ENCODE assay signal across 9 cellular contexts in genomic region chr6:111105578-111105977, GRCh38. TPM values are rescaled to one million over a fixed set of nuclear protein-coding genes. Genes with fewer than 3 reads are reported as not detected.
A peak's percentile ranks its signal among the peaks of the same experiment; 100 is the strongest.
DNase-seq lines count a peak whose midpoint lies in the region; ATAC-seq and TF ChIP-seq lines count a peak whose summit lies in the region.
"Had no signal": no experiment of that assay in that cellular context is flagged by ENCODE, and none has a peak within 500 bp of the region (broad histone marks: within the 10 kb centered on the region; RNA-seq: fewer than 3 reads in every experiment).

No MANE protein-coding gene starts in this region.

- no peaks in the 10 kb centered on the region for H3K27me3 ChIP-seq in CD4-positive, alpha-beta memory T cell (ENCODE audit: insufficient read depth, low read length)

- peaks cover 2 to 11% (median 8%) of the 10 kb centered on the region in 4 donors for H3K4me1 Mint-ChIP-seq in CD4-positive, alpha-beta memory T cell

- peaks cover 0 to 1% of the 10 kb centered on the region in 2 donors for H3K27me3 Mint-ChIP-seq in CD4-positive, alpha-beta memory T cell

- no peak overlapping the region for H3K27ac ChIP-seq in CD4-positive, alpha-beta memory T cell (ENCODE audit: low read depth, low read length)
- H3K27ac ChIP-seq: KMS-11 had no signal

- H3K4me3 Mint-ChIP-seq in CD4-positive, alpha-beta memory T cell, result no peak overlapping the region

- intact Hi-C loops in CD4-positive, alpha-beta memory T cell (cut with micrococcal nuclease), result no loop called here

- no peaks in the 10 kb centered on the region for H3K4me1 ChIP-seq in CD4-positive, alpha-beta memory T cell (ENCODE audit: insufficient read depth, low read length)

- H3K9me3 ChIP-seq in CD4-positive, alpha-beta memory T cell (ENCODE audit: control insufficient read depth in 1 of 2, low read length in 2 of 2), result no peaks in the 10 kb centered on the region

- no peak overlapping the region for H3K4me3 ChIP-seq in fibroblast of pulmonary artery (replicated peaks; ENCODE audit: low read depth, low read length)
- H3K4me3 ChIP-seq in CD4-positive, alpha-beta memory T cell (ENCODE audit: low read length in 2 of 2), result no peak overlapping the region

- H3K9me3 Mint-ChIP-seq in CD4-positive, alpha-beta memory T cell, result peaks cover 4 to 13% (median 9%) of the 10 kb centered on the region in 8 donors

- TF ChIP-seq CTCF in fibroblast of pulmonary artery (IDR thresholded peaks at IDR 0.05; ENCODE audit: low read length, missing control alignments), result no peak

- in situ Hi-C loops in KBM-7 (cut with MboI; ENCODE audit: low pct_unique_long_range_greater_than_20kb, low sequenced_read_pairs), result no loop called here

- POLR2A ChIA-PET in CD4-positive, alpha-beta memory T cell (lab: Charles Lee; ENCODE audit: partially characterized antibody), result no interaction called here

- no peaks in the 10 kb centered on the region for H3K36me3 ChIP-seq in CD4-positive, alpha-beta memory T cell (ENCODE audit: insufficient read depth, low read length)

- DNase-seq in NCI-H1092 treated with DMSO at 0.1 percent for 48 hours (lab: John Stamatoyannopoulos, UW) (peak; percentile 30), NCI-H1092 (lab: John Stamatoyannopoulos, UW) (no peak), OCI-M1 (lab: John Stamatoyannopoulos, UW) (peak; percentile 81), fibroblast of pulmonary artery (ENCODE audit: low read depth) (peak; percentile 32), KBM-7 (no peak)
- peak; percentile 5 to 11 for DNase-seq in stimulated activated CD4-positive, alpha-beta T cell treated with anti-CD3 and anti-CD28 coated beads, Interleukin-1b, Interleukin-23, amount 100 ng/mL, for 4 hours (ENCODE audit: low read depth in 2 of 2)
- no peak for DNase-seq in CD4-positive, alpha-beta memory T cell

- ATAC-seq in GM21619 (IDR thresholded peaks at IDR 0.05; ENCODE audit: unreplicated experiment), result no peak

- H3K36me3 Mint-ChIP-seq in CD4-positive, alpha-beta memory T cell, result peaks cover 6 to 23% of the 10 kb centered on the region in 2 donors

- peak overlapping the region in 1 of 7 donors; percentile 43 for H3K27ac Mint-ChIP-seq in CD4-positive, alpha-beta memory T cell

- CTCF ChIA-PET in CD4-positive, alpha-beta memory T cell (lab: Charles Lee; ENCODE audit: partially characterized antibody), result interaction anchor here (1.6 kb wide), 1 partner anchor 47 kb away, joined by 4 read pairs; no protein-coding TSS in a partner anchor

RNA-seq across cellular contexts. Expression of gene SLC16A10, which starts 18.3 kb away (rescaled TPM):
- 10 to 100 TPM in 1 of 2 experiments, 1 to 10 TPM in 1; 9.8 to 11.2 TPM for total RNA-seq in CD4-positive, alpha-beta memory T cell
- 1 to 10 TPM; 5.6 to 7.7 TPM for polyA plus RNA-seq in CD4-positive, alpha-beta memory T cell

Comparison
In these comparisons a context has a peak if more than half of its experiments do, and no peak if none do; other contexts are left out.
1. DNase-seq: peak in NCI-H1092 treated with DMSO at 0.1 percent for 48 hours (single experiment), OCI-M1 (single experiment), fibroblast of pulmonary artery (single experiment) and stimulated activated CD4-positive, alpha-beta T cell treated with anti-CD3 and anti-CD28 coated beads, Interleukin-1b, Interleukin-23, amount 100 ng/mL, for 4 hours (2 of 2); none in NCI-H1092 (single experiment), KBM-7 (single experiment) and CD4-positive, alpha-beta memory T cell (0 of 5).